ENCODE assay signal across 35 cellular contexts in the genomic region with DNA sequence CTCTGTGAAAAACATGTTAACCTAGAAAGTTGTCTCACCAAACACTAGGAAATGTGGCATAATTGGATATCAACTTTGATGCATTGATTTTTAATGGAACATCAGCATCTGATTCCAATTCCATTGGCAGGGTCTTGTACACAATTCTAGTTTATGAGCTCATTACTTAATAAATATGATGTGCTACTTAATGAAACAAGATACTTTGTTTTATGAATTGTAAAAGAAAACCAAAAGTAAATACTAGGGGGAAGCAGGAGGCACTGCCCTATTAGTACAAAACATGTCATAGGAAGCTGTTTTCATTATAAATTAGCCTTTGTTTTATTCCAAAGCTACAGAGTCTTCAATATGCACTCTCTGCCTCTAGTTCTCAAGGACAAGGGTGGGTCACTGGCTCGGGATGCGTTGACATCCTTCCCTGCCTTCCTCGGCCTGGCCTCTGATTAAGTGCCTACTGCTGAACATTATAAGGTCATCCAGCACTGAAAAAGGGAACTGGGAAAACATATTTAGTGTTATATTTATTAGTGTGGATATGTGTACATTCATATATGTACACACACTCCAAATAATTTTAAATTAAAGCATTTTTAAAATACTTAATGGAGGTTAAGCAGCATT.
"Had no signal": no experiment of that assay in that cellular context is flagged by ENCODE, and none has a peak within 500 bp of the region (broad histone marks: within the 10 kb centered on the region; RNA-seq: fewer than 3 reads in every experiment).

No MANE protein-coding gene starts in this region.

- H3K27ac ChIP-seq: adrenal gland, body of pancreas, esophagus muscularis mucosa, foreskin keratinocyte, gastrocnemius medialis, heart left ventricle had no signal

- H3K4me3 Mint-ChIP-seq: activated CD4-positive, alpha-beta memory T cell treated with anti-CD3 and anti-CD28 coated beads for 36 hours; activated CD4-positive, alpha-beta T cell treated with anti-CD3 and anti-CD28 coated beads for 36 hours; activated CD4-positive, alpha-beta T cell treated with anti-CD3 and anti-CD28 coated beads, Interleukin-2, amount 10 ng/mL, durations not matched to agents 24 days and 14 days; activated CD8-positive, alpha-beta memory T cell treated with anti-CD3 and anti-CD28 coated beads, Interleukin-2, amount 10 ng/mL, durations not matched to agents 7 days and 5 days; activated CD8-positive, alpha-beta T cell treated with anti-CD3 and anti-CD28 coated beads, Interleukin-2, amount 10 ng/mL, durations not matched to agents 7 days and 5 days; activated naive CD4-positive, alpha-beta T cell treated with anti-CD3 and anti-CD28 coated beads for 36 hours; activated naive CD4-positive, alpha-beta T cell treated with anti-CD3 and anti-CD28 coated beads, Interleukin-2, amount 50 U/mL, for 24 hours; activated naive CD8-positive, alpha-beta T cell treated with anti-CD3 and anti-CD28 coated beads for 36 hours; activated naive CD8-positive, alpha-beta T cell treated with anti-CD3 and anti-CD28 coated beads, Interleukin-2, amount 50 U/mL, for 24 hours; activated T-helper 1 cell treated with anti-CD3 and anti-CD28 coated beads, Interleukin-12 subunit alpha, Interleukin-12 subunit beta, Interleukin-2, Interleukin-4 antibody, amounts not matched to agents 30 ng/mL and 10 ng/mL and 1 ng/mL, durations not matched to agents 14 hours and 24 hours and 36 hours; effector memory CD8-positive, alpha-beta T cell; T-helper 2 cell treated with Interferon-gamma antibody and Interleukin-4, amounts not matched to agents 5 μg/mL and 100 μg/mL, for 36 hours had no signal

- H3K36me3 Mint-ChIP-seq: activated CD4-positive, alpha-beta memory T cell treated with anti-CD3 and anti-CD28 coated beads for 36 hours; activated CD8-positive, alpha-beta memory T cell treated with anti-CD3 and anti-CD28 coated beads, Interleukin-2, amount 10 ng/mL, durations not matched to agents 7 days and 5 days; activated naive CD4-positive, alpha-beta T cell treated with anti-CD3 and anti-CD28 coated beads, Interleukin-2, amount 50 U/mL, for 24 hours; activated naive CD8-positive, alpha-beta T cell treated with anti-CD3 and anti-CD28 coated beads for 36 hours had no signal

- H3K36me3 ChIP-seq: adrenal gland, esophagus muscularis mucosa, gastrocnemius medialis, heart left ventricle had no signal

- H3K9me3 Mint-ChIP-seq: activated CD4-positive, alpha-beta T cell treated with anti-CD3 and anti-CD28 coated beads, Interleukin-2, amount 10 ng/mL, durations not matched to agents 24 days and 14 days; activated naive CD4-positive, alpha-beta T cell treated with anti-CD3 and anti-CD28 coated beads for 36 hours; activated naive CD4-positive, alpha-beta T cell treated with anti-CD3 and anti-CD28 coated beads, Interleukin-2, amount 50 U/mL, for 24 hours; activated naive CD8-positive, alpha-beta T cell treated with anti-CD3 and anti-CD28 coated beads for 36 hours; activated T-helper 1 cell treated with anti-CD3 and anti-CD28 coated beads, Interleukin-12 subunit alpha, Interleukin-12 subunit beta, Interleukin-2, Interleukin-4 antibody, amounts not matched to agents 30 ng/mL and 10 ng/mL and 1 ng/mL, durations not matched to agents 14 hours and 24 hours and 36 hours; activated T-helper 2 cell treated with anti-CD3 and anti-CD28 coated beads, Interferon-gamma antibody, Interleukin-2, Interleukin-4, amounts not matched to agents 10 μg/mL and 5 μg/mL and 100 μg/mL, durations not matched to agents 14 hours and 24 hours and 36 hours; T-helper 2 cell treated with Interferon-gamma antibody and Interleukin-4, amounts not matched to agents 5 μg/mL and 100 μg/mL, for 36 hours had no signal

- H3K4me1 ChIP-seq: adrenal gland, body of pancreas, esophagus muscularis mucosa, gastrocnemius medialis, heart left ventricle had no signal

- ATAC-seq: activated CD4-positive, alpha-beta T cell treated with anti-CD3 and anti-CD28 coated beads for 36 hours; activated CD8-positive, alpha-beta memory T cell treated with anti-CD3 and anti-CD28 coated beads, Interleukin-2, amount 10 ng/mL, durations not matched to agents 7 days and 5 days; activated CD8-positive, alpha-beta T cell treated with anti-CD3 and anti-CD28 coated beads, Interleukin-2, amount 10 ng/mL, durations not matched to agents 7 days and 5 days; activated naive CD8-positive, alpha-beta T cell treated with anti-CD3 and anti-CD28 coated beads, Interleukin-2, amount 50 U/mL, for 24 hours; body of pancreas; effector memory CD8-positive, alpha-beta T cell; foreskin keratinocyte; gastrocnemius medialis; heart left ventricle had no signal

- H3K27ac Mint-ChIP-seq: activated CD4-positive, alpha-beta memory T cell treated with anti-CD3 and anti-CD28 coated beads for 36 hours; activated CD4-positive, alpha-beta T cell treated with anti-CD3 and anti-CD28 coated beads for 36 hours; activated CD4-positive, alpha-beta T cell treated with anti-CD3 and anti-CD28 coated beads, Interleukin-2, amount 10 ng/mL, durations not matched to agents 24 days and 14 days; activated CD8-positive, alpha-beta memory T cell treated with anti-CD3 and anti-CD28 coated beads, Interleukin-2, amount 10 ng/mL, durations not matched to agents 7 days and 5 days; activated CD8-positive, alpha-beta T cell treated with anti-CD3 and anti-CD28 coated beads, Interleukin-2, amount 10 ng/mL, durations not matched to agents 7 days and 5 days; activated naive CD4-positive, alpha-beta T cell treated with anti-CD3 and anti-CD28 coated beads for 36 hours; activated naive CD4-positive, alpha-beta T cell treated with anti-CD3 and anti-CD28 coated beads, Interleukin-2, amount 50 U/mL, for 24 hours; activated naive CD8-positive, alpha-beta T cell treated with anti-CD3 and anti-CD28 coated beads for 36 hours; activated naive CD8-positive, alpha-beta T cell treated with anti-CD3 and anti-CD28 coated beads, Interleukin-2, amount 50 U/mL, for 24 hours; activated T-helper 1 cell treated with anti-CD3 and anti-CD28 coated beads, Interleukin-12 subunit alpha, Interleukin-12 subunit beta, Interleukin-2, Interleukin-4 antibody, amounts not matched to agents 30 ng/mL and 10 ng/mL and 1 ng/mL, durations not matched to agents 14 hours and 24 hours and 36 hours; activated T-helper 2 cell treated with anti-CD3 and anti-CD28 coated beads, Interferon-gamma antibody, Interleukin-2, Interleukin-4, amounts not matched to agents 10 μg/mL and 5 μg/mL and 100 μg/mL, durations not matched to agents 14 hours and 24 hours and 36 hours; effector memory CD8-positive, alpha-beta T cell; T-helper 2 cell treated with Interferon-gamma antibody and Interleukin-4, amounts not matched to agents 5 μg/mL and 100 μg/mL, for 36 hours had no signal

- H3K4me1 Mint-ChIP-seq: activated CD4-positive, alpha-beta T cell treated with anti-CD3 and anti-CD28 coated beads for 36 hours; activated CD4-positive, alpha-beta T cell treated with anti-CD3 and anti-CD28 coated beads, Interleukin-2, amount 10 ng/mL, durations not matched to agents 24 days and 14 days; activated CD8-positive, alpha-beta memory T cell treated with anti-CD3 and anti-CD28 coated beads, Interleukin-2, amount 10 ng/mL, durations not matched to agents 7 days and 5 days; activated naive CD4-positive, alpha-beta T cell treated with anti-CD3 and anti-CD28 coated beads, Interleukin-2, amount 50 U/mL, for 24 hours; activated naive CD8-positive, alpha-beta T cell treated with anti-CD3 and anti-CD28 coated beads for 36 hours; activated naive CD8-positive, alpha-beta T cell treated with anti-CD3 and anti-CD28 coated beads, Interleukin-2, amount 50 U/mL, for 24 hours had no signal

- H3K27me3 Mint-ChIP-seq: activated CD4-positive, alpha-beta memory T cell treated with anti-CD3 and anti-CD28 coated beads for 36 hours; activated CD4-positive, alpha-beta T cell treated with anti-CD3 and anti-CD28 coated beads for 36 hours; activated CD4-positive, alpha-beta T cell treated with anti-CD3 and anti-CD28 coated beads, Interleukin-2, amount 10 ng/mL, durations not matched to agents 24 days and 14 days; activated CD8-positive, alpha-beta memory T cell treated with anti-CD3 and anti-CD28 coated beads, Interleukin-2, amount 10 ng/mL, durations not matched to agents 7 days and 5 days; activated naive CD4-positive, alpha-beta T cell treated with anti-CD3 and anti-CD28 coated beads, Interleukin-2, amount 50 U/mL, for 24 hours; activated naive CD8-positive, alpha-beta T cell treated with anti-CD3 and anti-CD28 coated beads for 36 hours; activated naive CD8-positive, alpha-beta T cell treated with anti-CD3 and anti-CD28 coated beads, Interleukin-2, amount 50 U/mL, for 24 hours; effector memory CD8-positive, alpha-beta T cell had no signal

- FAIRE-seq: colon had no signal

- H3K27me3 ChIP-seq: adrenal gland, esophagus muscularis mucosa, foreskin keratinocyte, gastrocnemius medialis, heart left ventricle had no signal

- H3K4me3 ChIP-seq: adrenal gland, body of pancreas, esophagus muscularis mucosa, gastrocnemius medialis, heart left ventricle had no signal

- DNase-seq: activated CD4-positive, alpha-beta memory T cell treated with anti-CD3 and anti-CD28 coated beads for 36 hours; activated CD4-positive, alpha-beta T cell treated with anti-CD3 and anti-CD28 coated beads for 36 hours; activated CD4-positive, alpha-beta T cell treated with anti-CD3 and anti-CD28 coated beads, Interleukin-2, amount 10 ng/mL, durations not matched to agents 24 days and 14 days; activated CD4-positive, CD25-positive, alpha-beta regulatory T cell; activated CD4-positive, CD25-positive, alpha-beta regulatory T cell treated with anti-CD3 and anti-CD28 coated beads, Interleukin-2, amount 50 U/mL, for 72 hours; activated CD8-positive, alpha-beta memory T cell treated with anti-CD3 and anti-CD28 coated beads, Interleukin-2, amount 10 ng/mL, durations not matched to agents 7 days and 5 days; activated CD8-positive, alpha-beta memory T cell treated with anti-CD3 and anti-CD28 coated beads, Interleukin-2, amount 50 U/mL, for 4 hours; activated CD8-positive, alpha-beta T cell treated with anti-CD3 and anti-CD28 coated beads, Interleukin-2, amount 10 ng/mL, durations not matched to agents 7 days and 5 days; activated effector memory CD4-positive, alpha-beta T cell treated with anti-CD3 and anti-CD28 coated beads, Interleukin-2, amount 50 U/mL, for 16 hours; activated naive CD4-positive, alpha-beta T cell treated with anti-CD3 and anti-CD28 coated beads for 36 hours; activated naive CD8-positive, alpha-beta T cell treated with anti-CD3 and anti-CD28 coated beads for 36 hours; activated naive CD8-positive, alpha-beta T cell treated with anti-CD3 and anti-CD28 coated beads, Interleukin-2, amount 50 U/mL, for 24 hours; activated T-cell treated with anti-CD3 and anti-CD28 coated beads, Interleukin-2, amount 50 U/mL, for 1 hour; activated T-cell treated with anti-CD3 and anti-CD28 coated beads, Interleukin-2, amount 50 U/mL, for 48 hours; amygdala; aorta; body of pancreas; caudate nucleus; cortex of kidney; dermis blood vessel endothelial cell; effector CD4-positive, alpha-beta T cell; effector memory CD8-positive, alpha-beta T cell; erythroblast; gastrocnemius medialis; glutamatergic neuron; heart left ventricle; T1000 had no signal

- H3K9me3 ChIP-seq: adrenal gland, body of pancreas, esophagus muscularis mucosa, gastrocnemius medialis, heart left ventricle had no signal
